ENCODE assay signal across 2 cellular contexts in the genomic region with DNA sequence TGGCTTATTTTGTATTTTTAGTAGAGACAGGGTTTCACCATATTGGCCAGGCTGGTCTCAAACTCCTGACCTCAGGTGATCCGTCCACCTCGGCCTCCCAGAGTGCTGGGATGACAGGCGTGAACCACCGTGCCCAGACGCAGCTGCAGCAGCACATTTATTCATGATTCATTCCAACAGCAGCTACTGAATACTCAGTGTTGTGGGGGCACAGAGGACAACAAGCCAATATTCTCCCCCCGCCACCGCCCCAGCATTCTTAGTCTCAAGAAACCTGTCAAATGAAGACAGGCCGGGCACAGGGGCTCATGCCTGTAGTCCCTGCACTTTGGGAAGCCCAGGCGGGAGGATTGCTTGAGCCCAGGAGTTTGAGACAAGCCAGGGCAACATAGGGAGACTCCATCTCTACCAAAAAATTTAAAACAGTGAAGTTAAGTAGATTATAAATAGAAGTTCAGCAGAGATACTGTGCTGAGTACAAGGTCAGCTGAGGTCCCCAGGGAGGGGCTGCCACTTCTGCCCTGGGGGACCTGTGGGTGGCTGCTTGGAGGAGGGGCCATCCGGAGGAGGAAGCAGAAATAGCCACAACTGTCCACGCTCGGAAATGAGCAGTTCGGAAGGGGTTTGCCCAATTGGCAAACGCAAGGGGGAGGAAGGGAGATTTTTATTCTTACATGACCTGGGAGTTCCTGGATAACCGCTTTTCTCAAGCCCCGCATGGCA.
TF ChIP-seq lines count a peak whose summit lies in the region.

No MANE protein-coding gene starts in this region.

TF ChIP-seq in HCT116, 20 proteins besides CTCF, POLR2A, EP300 and RAD21 (continued from another document):
- TF ChIP-seq, protein P1, sequence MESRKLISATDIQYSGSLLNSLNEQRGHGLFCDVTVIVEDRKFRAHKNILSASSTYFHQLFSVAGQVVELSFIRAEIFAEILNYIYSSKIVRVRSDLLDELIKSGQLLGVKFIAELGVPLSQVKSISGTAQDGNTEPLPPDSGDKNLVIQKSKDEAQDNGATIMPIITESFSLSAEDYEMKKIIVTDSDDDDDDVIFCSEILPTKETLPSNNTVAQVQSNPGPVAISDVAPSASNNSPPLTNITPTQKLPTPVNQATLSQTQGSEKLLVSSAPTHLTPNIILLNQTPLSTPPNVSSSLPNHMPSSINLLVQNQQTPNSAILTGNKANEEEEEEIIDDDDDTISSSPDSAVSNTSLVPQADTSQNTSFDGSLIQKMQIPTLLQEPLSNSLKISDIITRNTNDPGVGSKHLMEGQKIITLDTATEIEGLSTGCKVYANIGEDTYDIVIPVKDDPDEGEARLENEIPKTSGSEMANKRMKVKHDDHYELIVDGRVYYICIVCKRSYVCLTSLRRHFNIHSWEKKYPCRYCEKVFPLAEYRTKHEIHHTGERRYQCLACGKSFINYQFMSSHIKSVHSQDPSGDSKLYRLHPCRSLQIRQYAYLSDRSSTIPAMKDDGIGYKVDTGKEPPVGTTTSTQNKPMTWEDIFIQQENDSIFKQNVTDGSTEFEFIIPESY (IDR thresholded peaks at IDR 0.05; ENCODE audit: extremely low read depth, insufficient replicate concordance, low read length), result no peak

TF ChIP-seq in SK-N-SH treated with all-trans-retinoic acid at 6 μM for 48 hours, 23 proteins besides CTCF, POLR2A, EP300 and RAD21 (continued from another document):
- TF ChIP-seq, protein P2, sequence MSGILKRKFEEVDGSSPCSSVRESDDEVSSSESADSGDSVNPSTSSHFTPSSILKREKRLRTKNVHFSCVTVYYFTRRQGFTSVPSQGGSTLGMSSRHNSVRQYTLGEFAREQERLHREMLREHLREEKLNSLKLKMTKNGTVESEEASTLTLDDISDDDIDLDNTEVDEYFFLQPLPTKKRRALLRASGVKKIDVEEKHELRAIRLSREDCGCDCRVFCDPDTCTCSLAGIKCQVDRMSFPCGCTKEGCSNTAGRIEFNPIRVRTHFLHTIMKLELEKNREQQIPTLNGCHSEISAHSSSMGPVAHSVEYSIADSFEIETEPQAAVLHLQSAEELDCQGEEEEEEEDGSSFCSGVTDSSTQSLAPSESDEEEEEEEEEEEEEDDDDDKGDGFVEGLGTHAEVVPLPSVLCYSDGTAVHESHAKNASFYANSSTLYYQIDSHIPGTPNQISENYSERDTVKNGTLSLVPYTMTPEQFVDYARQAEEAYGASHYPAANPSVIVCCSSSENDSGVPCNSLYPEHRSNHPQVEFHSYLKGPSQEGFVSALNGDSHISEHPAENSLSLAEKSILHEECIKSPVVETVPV (CRISPR knock-in tag; IDR thresholded peaks at IDR 0.05), result no peak
